ENCODE assay signal across 8 cellular contexts in the genomic region with DNA sequence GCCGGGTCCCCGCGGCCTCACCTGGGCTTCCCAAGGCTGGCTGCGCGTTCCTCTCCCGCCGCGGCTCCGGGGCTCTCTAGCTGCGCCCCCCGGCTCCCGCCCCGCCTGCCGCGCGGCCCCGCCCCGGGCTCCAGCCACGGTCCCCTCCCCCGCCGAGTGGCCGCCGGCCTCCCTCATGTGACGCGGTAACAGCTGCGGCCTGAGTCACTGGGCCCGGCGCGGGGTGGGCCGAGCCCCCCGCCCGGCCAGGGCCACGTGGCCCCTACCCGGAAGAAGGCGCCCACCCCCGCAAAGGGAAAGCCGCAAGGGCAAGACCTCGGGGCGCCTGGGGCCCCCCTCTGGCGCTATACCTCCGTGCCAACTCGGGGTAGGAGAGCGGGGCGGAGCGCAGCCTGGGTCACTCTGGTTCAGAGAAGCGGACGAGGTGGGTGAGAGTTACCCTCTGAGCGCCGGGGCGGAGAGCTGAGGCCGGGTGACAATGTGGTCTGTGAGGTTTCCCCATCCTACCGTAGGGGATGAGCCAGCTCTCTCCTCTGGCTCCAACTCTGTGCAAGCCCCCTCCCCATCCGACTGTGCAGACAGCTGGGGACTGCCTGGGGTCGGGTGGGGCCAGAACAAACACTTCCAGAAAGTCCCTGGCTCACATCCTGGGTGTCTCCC. TPM values are rescaled to one million over a fixed set of nuclear protein-coding genes. Genes with fewer than 3 reads are reported as not detected.
DNase-seq lines count a peak whose midpoint lies in the region; ATAC-seq and TF ChIP-seq lines count a peak whose summit lies in the region.

Gene CD63, minus strand, starts transcription at position 78 of the 660 bp plus-strand sequence. CDS start 668 bp downstream, outside the sequence.

- ATAC-seq in HG02678 (IDR thresholded peaks at IDR 0.05; ENCODE audit: unreplicated experiment) (peak; percentile 62), WTC11 (peak; percentile 55)

- CTCF ChIA-PET in WTC11 (lab: Charles Lee), result interaction anchor here (0.6 to 2.7 kb wide), 22 partner anchors 9 to 978 kb away, joined by 3 to 75 read pairs (median 4); partner anchors contain the start of genes BLOC1S1, DNAJC14, ITGA7 and ORMDL2

- TF ChIP-seq CTCF in WTC11 (IDR thresholded peaks at IDR 0.05) (no peak), spleen (IDR thresholded peaks at IDR 0.05 in 8 of 11, conservative IDR thresholded peaks at IDR 0.05 in 3 of 11) (peak in 1 of 11 experiments; percentile 4)

- H3K4me1 Mint-ChIP-seq in WTC11, result peaks cover 31% of the 10 kb centered on the region

- POLR2A ChIA-PET in WTC11 (lab: Charles Lee), result interaction anchor here (0.5 to 2.5 kb wide), 14 partner anchors 9 to 1428 kb away, joined by 3 to 21 read pairs (median 6); partner anchors contain the start of genes BLOC1S1, DNAJC14, GDF11 and ITGA7

- H3K27ac ChIP-seq in caudate nucleus (ENCODE audit: low read depth, low read length) (peak within 1 kb of the TSS; percentile 100), spleen (peak within 1 kb of the TSS; percentile 82 to 99 (median 98))

- peak within 1 kb of the TSS; percentile 88 for H3K4me3 Mint-ChIP-seq in WTC11

- no peaks in the 10 kb centered on the region for H3K9me3 ChIP-seq in spleen

- peak; percentile 65 to 74 for DNase-seq in NCI-H2081 (lab: John Stamatoyannopoulos, UW)
- no peak for DNase-seq in NCI-H2081 treated with DMSO at 0.1 percent for 48 hours (lab: John Stamatoyannopoulos, UW)
- peak; percentile 79 for DNase-seq in NCI-H146 treated with DMSO at 0.1 percent for 48 hours (lab: John Stamatoyannopoulos, UW; ENCODE audit: unreplicated experiment)
- DNase-seq in WTC11 (ENCODE audit: low spot score), result peak; percentile 75
- peak in 59 of 61 donors; percentile 54 to 92 (median 82) for DNase-seq in caudate nucleus (lab: John Stamatoyannopoulos, UW)
- DNase-seq in iris pigment epithelial cell (ENCODE audit: low read depth), result peak; percentile 92
- DNase-seq in spleen, result peak; percentile 96

- H3K27me3 Mint-ChIP-seq in WTC11 (ENCODE audit: low read depth), result no peaks in the 10 kb centered on the region

- H3K36me3 ChIP-seq in spleen, result peaks cover 0 to 36% (median 29%) of the 10 kb centered on the region in 6 donors

- peaks cover 14% of the 10 kb centered on the region for H3K36me3 Mint-ChIP-seq in WTC11

- H3K4me3 ChIP-seq in spleen, result peak within 1 kb of the TSS; percentile 65 to 84 (median 76)

- H3K4me1 ChIP-seq in spleen, result peaks cover 26 to 78% (median 60%) of the 10 kb centered on the region in 6 donors

- 0 to 1% (median 1%) methylated on average over 27 to 54 of the region's 54 CpGs for WGBS in spleen, 5 donors

- peak in 1 of 3 donors; percentile 37 for TF ChIP-seq POLR2A in spleen (IDR thresholded peaks at IDR 0.05)

- no peaks in the 10 kb centered on the region for H3K9me3 Mint-ChIP-seq in WTC11

- H3K27me3 ChIP-seq in spleen (replicated peaks in 1 of 7), result no peaks in the 10 kb centered on the region

- H3K27ac Mint-ChIP-seq in WTC11, result peak within 1 kb of the TSS; percentile 75

- intact Hi-C loops in spleen (cut with DNase I; ENCODE audit: low total_unique reads), result no loop called here

TF ChIP-seq in WTC11, 78 proteins besides CTCF, POLR2A, EP300 and RAD21 (continues in another document):
- TF ChIP-seq GABPB1 (CRISPR knock-in tag; IDR thresholded peaks at IDR 0.05) (0 out of 2 replicates have a peak, but pooled peaks have one; percentile 37), HMGA2 (CRISPR knock-in tag; IDR thresholded peaks at IDR 0.05) (no peak), ZNF416 (CRISPR knock-in tag; IDR thresholded peaks at IDR 0.05) (no peak), HMGXB4 (CRISPR knock-in tag; IDR thresholded peaks at IDR 0.05) (peak; percentile 51; the same call in 1 of the 2 replicates), ETV6 (CRISPR knock-in tag; IDR thresholded peaks at IDR 0.05) (0 out of 2 replicates have a peak, but pooled peaks have one; percentile 17), NFE2L1 (CRISPR knock-in tag; IDR thresholded peaks at IDR 0.05) (no peak; the same call in 1 of the 2 replicates), MXD4 (CRISPR knock-in tag; IDR thresholded peaks at IDR 0.05; ENCODE audit: borderline replicate concordance) (no peak), ZNF138 (CRISPR knock-in tag; conservative IDR thresholded peaks at IDR 0.05) (no peak), IRF2 (CRISPR knock-in tag; IDR thresholded peaks at IDR 0.05; ENCODE audit: borderline replicate concordance, low read depth) (no peak), ARID4B (CRISPR knock-in tag; IDR thresholded peaks at IDR 0.05; ENCODE audit: borderline replicate concordance) (peak; percentile 36; the same call in 1 of the 2 replicates), SP1 (CRISPR knock-in tag; conservative IDR thresholded peaks at IDR 0.05) (peak; percentile 83), ZNF671 (CRISPR knock-in tag; IDR thresholded peaks at IDR 0.05) (no peak), JUN (CRISPR knock-in tag; IDR thresholded peaks at IDR 0.05) (no peak), ZNF219 (CRISPR knock-in tag; IDR thresholded peaks at IDR 0.05; ENCODE audit: borderline replicate concordance) (no peak), ZNF263 (CRISPR knock-in tag; IDR thresholded peaks at IDR 0.05; ENCODE audit: low read depth) (no peak), JAZF1 (CRISPR knock-in tag; IDR thresholded peaks at IDR 0.05) (no peak), NR1H2 (CRISPR knock-in tag; IDR thresholded peaks at IDR 0.05) (no peak), GRHL2 (CRISPR knock-in tag; IDR thresholded peaks at IDR 0.05; ENCODE audit: insufficient replicate concordance, severe bottlenecking) (no peak)
- TF ChIP-seq, protein P1, sequence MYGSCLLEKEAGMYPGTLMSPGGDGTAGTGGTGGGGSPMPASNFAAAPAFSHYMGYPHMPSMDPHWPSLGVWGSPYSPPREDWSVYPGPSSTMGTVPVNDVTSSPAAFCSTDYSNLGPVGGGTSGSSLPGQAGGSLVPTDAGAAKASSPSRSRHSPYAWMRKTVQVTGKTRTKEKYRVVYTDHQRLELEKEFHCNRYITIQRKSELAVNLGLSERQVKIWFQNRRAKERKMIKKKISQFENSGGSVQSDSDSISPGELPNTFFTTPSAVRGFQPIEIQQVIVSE (CRISPR knock-in tag; IDR thresholded peaks at IDR 0.05; ENCODE audit: borderline replicate concordance), result no peak
- TF ChIP-seq, protein P2, sequence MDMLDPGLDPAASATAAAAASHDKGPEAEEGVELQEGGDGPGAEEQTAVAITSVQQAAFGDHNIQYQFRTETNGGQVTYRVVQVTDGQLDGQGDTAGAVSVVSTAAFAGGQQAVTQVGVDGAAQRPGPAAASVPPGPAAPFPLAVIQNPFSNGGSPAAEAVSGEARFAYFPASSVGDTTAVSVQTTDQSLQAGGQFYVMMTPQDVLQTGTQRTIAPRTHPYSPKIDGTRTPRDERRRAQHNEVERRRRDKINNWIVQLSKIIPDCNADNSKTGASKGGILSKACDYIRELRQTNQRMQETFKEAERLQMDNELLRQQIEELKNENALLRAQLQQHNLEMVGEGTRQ (CRISPR knock-in tag; IDR thresholded peaks at IDR 0.05), result peak; percentile 94
- TF ChIP-seq, protein P3, sequence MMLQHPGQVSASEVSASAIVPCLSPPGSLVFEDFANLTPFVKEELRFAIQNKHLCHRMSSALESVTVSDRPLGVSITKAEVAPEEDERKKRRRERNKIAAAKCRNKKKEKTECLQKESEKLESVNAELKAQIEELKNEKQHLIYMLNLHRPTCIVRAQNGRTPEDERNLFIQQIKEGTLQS (CRISPR knock-in tag; conservative IDR thresholded peaks at IDR 0.05), result no peak

RNA-seq across cellular contexts. Expression of gene CD63, which starts in this region (rescaled TPM):
- total RNA-seq in WTC11 (2021) (409 to 419 TPM (median 414 TPM) in 3 replicates), spleen (100 to 1,000 TPM; 440 to 750 (median 627) TPM)
- polyA plus RNA-seq in spleen, result 100 to 1,000 TPM; 395 to 693 (median 509) TPM
